1 cellular context compared by ENCODE assay signal in genomic region chr10:35103887-35104286, GRCh38.
TF ChIP-seq lines count a peak whose summit lies in the region.

No MANE protein-coding gene starts in this region.

TF ChIP-seq in K562, 482 proteins besides CTCF, POLR2A, EP300 and RAD21 (continued from another document):
- TF ChIP-seq PRDM10 (IDR thresholded peaks at IDR 0.05; ENCODE audit: partially characterized antibody), result no peak
- no peak for TF ChIP-seq MAFK (IDR thresholded peaks at IDR 0.05; ENCODE audit: low read length)
- TF ChIP-seq ZBTB43 (CRISPR knock-in tag; IDR thresholded peaks at IDR 0.05), result no peak
- TF ChIP-seq AFF4 (CRISPR knock-in tag; IDR thresholded peaks at IDR 0.05), result no peak
- TF ChIP-seq MAZ (CRISPR knock-in tag; conservative IDR thresholded peaks at IDR 0.05 in 1 of 2, IDR thresholded peaks at IDR 0.05 in 1 of 2), result no peak
- TF ChIP-seq KDM5B (IDR thresholded peaks at IDR 0.05; ENCODE audit: insufficient replicate concordance, low read depth, low read length), result no peak
- no peak for TF ChIP-seq HNRNPLL (IDR thresholded peaks at IDR 0.05; ENCODE audit: low read depth, low read length, poor library complexity, severe bottlenecking)
- TF ChIP-seq CREB5 (CRISPR knock-in tag; IDR thresholded peaks at IDR 0.05), result no peak
- TF ChIP-seq MXD1 (CRISPR knock-in tag; IDR thresholded peaks at IDR 0.05; ENCODE audit: borderline replicate concordance, poor library complexity, severe bottlenecking), result no peak
- TF ChIP-seq CHCHD3 (CRISPR knock-in tag; IDR thresholded peaks at IDR 0.05), result no peak
- no peak for TF ChIP-seq MBD2 (IDR thresholded peaks at IDR 0.05; ENCODE audit: borderline replicate concordance, low read depth)
- TF ChIP-seq NRF1 (conservative IDR thresholded peaks at IDR 0.05 in 1 of 2, IDR thresholded peaks at IDR 0.05 in 1 of 2), result no peak
- no peak for TF ChIP-seq FOXJ3 (CRISPR knock-in tag; IDR thresholded peaks at IDR 0.05)
- TF ChIP-seq ELF2 (CRISPR knock-in tag; IDR thresholded peaks at IDR 0.05), result no peak
- no peak for TF ChIP-seq NFYB (IDR thresholded peaks at IDR 0.05; ENCODE audit: extremely low read depth, insufficient read length)
- no peak for TF ChIP-seq NR0B1 (IDR thresholded peaks at IDR 0.05; ENCODE audit: partially characterized antibody)
- no peak for TF ChIP-seq VEZF1 (CRISPR knock-in tag; IDR thresholded peaks at IDR 0.05)
TF ChIP-seq in K562: peak in this region for 0.
